ENCODE assay signal across 1 cellular context in genomic region chr4:13970349-13970748, GRCh38.
TF ChIP-seq lines count a peak whose summit lies in the region.

No MANE protein-coding gene starts in this region.

TF ChIP-seq in HepG2, 621 proteins besides CTCF, POLR2A, EP300 and RAD21:
- TF ChIP-seq ZBTB10 (CRISPR knock-in tag; IDR thresholded peaks at IDR 0.05; ENCODE audit: borderline replicate concordance): no peak
- TF ChIP-seq ZNF646 (CRISPR knock-in tag; IDR thresholded peaks at IDR 0.05): 0 out of 2 replicates have a peak, but pooled peaks have one; percentile 36
